In genomic region chr2:152647417-152648010, GRCh38 we compare ENCODE assay signal across 11 cellular contexts.
DNase-seq lines count a peak whose midpoint lies in the region; ATAC-seq lines count a peak whose summit lies in the region.
"Had no signal": no experiment of that assay in that cellular context is flagged by ENCODE, and none has a peak within 500 bp of the region (broad histone marks: within the 10 kb centered on the region; RNA-seq: fewer than 3 reads in every experiment).

No MANE protein-coding gene starts in this region.

- no peaks in the 10 kb centered on the region for H3K36me3 Mint-ChIP-seq in memory B cell

- no peak overlapping the region for H3K4me3 Mint-ChIP-seq in memory B cell

- H3K27me3 Mint-ChIP-seq in memory B cell: no peaks in the 10 kb centered on the region

- intact Hi-C loops in Right ventricle myocardium inferior (cut with DNase I) (no loop called here), cardiac septum (cut with DNase I) (no loop called here)

- H3K27ac Mint-ChIP-seq in memory B cell: peak overlapping the region; percentile 73

- ATAC-seq in Right ventricle myocardium inferior (peak; percentile 76), memory B cell (ENCODE audit: low read depth) (no peak), GM21423 (IDR thresholded peaks at IDR 0.05; ENCODE audit: unreplicated experiment) (no peak), GM18517 (IDR thresholded peaks at IDR 0.05; ENCODE audit: unreplicated experiment) (no peak)

- H3K4me1 Mint-ChIP-seq in memory B cell: no peaks in the 10 kb centered on the region

- DNase-seq in Right ventricle myocardium inferior (ENCODE audit: missing footprints): peak; percentile 84
- DNase-seq in cardiac septum (ENCODE audit: low spot score): no peak
- DNase-seq in memory B cell (ENCODE audit: low spot score in 2 of 2): no peak
- no peak for DNase-seq in amniotic stem cell (lab: John Stamatoyannopoulos, UW)
- DNase-seq in activated CD8-positive, alpha-beta memory T cell treated with anti-CD3 and anti-CD28 coated beads, Interleukin-2, amount 50 U/mL, for 48 hours: no peak
- DNase-seq: activated naive CD4-positive, alpha-beta T cell treated with anti-CD3 and anti-CD28 coated beads, Interleukin-2, amount 50 U/mL, for 16 hours had no signal

- H3K27ac ChIP-seq in cingulate gyrus (ENCODE audit: low read depth, low read length): peak overlapping the region; percentile 67
- H3K27ac ChIP-seq: BLaER1, parathyroid adenoma had no signal

- H3K9me3 Mint-ChIP-seq in memory B cell: no peaks in the 10 kb centered on the region
